Comparison of ENCODE assay signal across 1 cellular context in the genomic region with DNA sequence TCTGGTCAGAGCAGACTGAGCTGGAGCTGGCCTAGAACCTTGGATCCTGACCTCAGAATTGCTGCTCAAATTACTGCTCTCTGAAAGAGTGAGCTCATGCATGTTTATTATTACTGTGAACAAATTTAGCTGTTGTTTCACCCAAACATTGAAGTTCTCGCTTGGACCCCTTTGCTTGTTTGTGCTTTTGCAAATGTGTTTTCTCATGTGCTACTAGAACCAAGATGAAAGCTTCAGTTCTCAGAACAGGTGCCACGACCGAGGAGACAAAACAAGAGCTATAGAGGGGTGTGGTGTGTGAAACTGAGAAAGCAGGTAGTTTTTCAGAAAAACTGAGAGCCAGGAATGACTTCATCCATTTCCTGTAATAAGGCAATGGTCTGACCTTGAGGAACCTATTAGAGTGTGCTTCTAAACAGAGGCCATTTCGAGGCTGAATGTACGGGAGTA.
TF ChIP-seq lines count a peak whose summit lies in the region.

No MANE protein-coding gene starts in this region.

TF ChIP-seq in HepG2, 621 proteins besides CTCF, POLR2A, EP300 and RAD21 (continued from another document):
- TF ChIP-seq ZSCAN5A (CRISPR knock-in tag; IDR thresholded peaks at IDR 0.05; ENCODE audit: borderline replicate concordance) (no peak), PHF21A (CRISPR knock-in tag; IDR thresholded peaks at IDR 0.05) (no peak), HMG20A (CRISPR knock-in tag; IDR thresholded peaks at IDR 0.05; ENCODE audit: borderline replicate concordance) (peak; percentile 44; the same call in 1 of the 2 replicates), ISL2 (CRISPR knock-in tag; IDR thresholded peaks at IDR 0.05) (no peak), ZNF704 (CRISPR knock-in tag; IDR thresholded peaks at IDR 0.05; ENCODE audit: borderline replicate concordance) (no peak), ZNF550 (CRISPR knock-in tag; IDR thresholded peaks at IDR 0.05; ENCODE audit: borderline replicate concordance) (no peak), PAF1 (CRISPR knock-in tag; IDR thresholded peaks at IDR 0.05) (no peak), BCL6 (CRISPR knock-in tag; IDR thresholded peaks at IDR 0.05) (0 out of 2 replicates have a peak, but pooled peaks have one; percentile 12), THYN1 (CRISPR knock-in tag; IDR thresholded peaks at IDR 0.05; ENCODE audit: borderline replicate concordance, low read depth) (no peak), HOXA3 (CRISPR knock-in tag; IDR thresholded peaks at IDR 0.05) (no peak), TRAFD1 (CRISPR knock-in tag; IDR thresholded peaks at IDR 0.05; ENCODE audit: borderline replicate concordance) (no peak), POLR2AphosphoS2 (IDR thresholded peaks at IDR 0.05; ENCODE audit: low read depth, low read length) (no peak), ZNF567 (CRISPR knock-in tag; IDR thresholded peaks at IDR 0.05; ENCODE audit: borderline replicate concordance) (no peak), RARA (CRISPR knock-in tag; IDR thresholded peaks at IDR 0.05) (0 out of 2 replicates have a peak, but pooled peaks have one; percentile 15), CREM (IDR thresholded peaks at IDR 0.05) (no peak), CREM (CRISPR knock-in tag; IDR thresholded peaks at IDR 0.05) (no peak), ESRRA (CRISPR knock-in tag; IDR thresholded peaks at IDR 0.05; ENCODE audit: low read depth) (no peak), GATAD1 (CRISPR knock-in tag; IDR thresholded peaks at IDR 0.05) (no peak), CBFB (CRISPR knock-in tag; IDR thresholded peaks at IDR 0.05) (no peak), PHF20 (CRISPR knock-in tag; IDR thresholded peaks at IDR 0.05) (no peak), ZNF878 (CRISPR knock-in tag; IDR thresholded peaks at IDR 0.05) (no peak), NFKB2 (CRISPR knock-in tag; IDR thresholded peaks at IDR 0.05; ENCODE audit: borderline replicate concordance) (no peak), ZNF660 (CRISPR knock-in tag; IDR thresholded peaks at IDR 0.05; ENCODE audit: borderline replicate concordance, low read depth) (no peak), BRD4 (CRISPR knock-in tag; IDR thresholded peaks at IDR 0.05) (no peak), MEIS1 (CRISPR knock-in tag; IDR thresholded peaks at IDR 0.05; ENCODE audit: borderline replicate concordance) (no peak), ETV6 (CRISPR knock-in tag; conservative IDR thresholded peaks at IDR 0.05) (no peak), CREB3 (CRISPR knock-in tag; IDR thresholded peaks at IDR 0.05) (no peak), ATF2 (CRISPR knock-in tag; IDR thresholded peaks at IDR 0.05) (no peak), ZFP1 (CRISPR knock-in tag; IDR thresholded peaks at IDR 0.05) (no peak), ZNF546 (CRISPR knock-in tag; conservative IDR thresholded peaks at IDR 0.05) (no peak), ZFP62 (CRISPR knock-in tag; IDR thresholded peaks at IDR 0.05) (no peak), SRSF9 (IDR thresholded peaks at IDR 0.05; ENCODE audit: borderline replicate concordance, insufficient read depth, low read depth, low read length, poor library complexity, severe bottlenecking) (no peak), ZNF234 (CRISPR knock-in tag; conservative IDR thresholded peaks at IDR 0.05) (no peak), THAP11 (CRISPR knock-in tag; IDR thresholded peaks at IDR 0.05) (0 out of 2 replicates have a peak, but pooled peaks have one; percentile 18), ZNF572 (CRISPR knock-in tag; IDR thresholded peaks at IDR 0.05) (no peak), ATF7 (IDR thresholded peaks at IDR 0.05) (no peak), ATF7 (CRISPR knock-in tag; IDR thresholded peaks at IDR 0.05) (no peak), SP2 (CRISPR knock-in tag; IDR thresholded peaks at IDR 0.05) (no peak), PAXIP1 (CRISPR knock-in tag; conservative IDR thresholded peaks at IDR 0.05) (0 out of 2 replicates have a peak, but pooled peaks have one; percentile 14)
- TF ChIP-seq, protein P1, sequence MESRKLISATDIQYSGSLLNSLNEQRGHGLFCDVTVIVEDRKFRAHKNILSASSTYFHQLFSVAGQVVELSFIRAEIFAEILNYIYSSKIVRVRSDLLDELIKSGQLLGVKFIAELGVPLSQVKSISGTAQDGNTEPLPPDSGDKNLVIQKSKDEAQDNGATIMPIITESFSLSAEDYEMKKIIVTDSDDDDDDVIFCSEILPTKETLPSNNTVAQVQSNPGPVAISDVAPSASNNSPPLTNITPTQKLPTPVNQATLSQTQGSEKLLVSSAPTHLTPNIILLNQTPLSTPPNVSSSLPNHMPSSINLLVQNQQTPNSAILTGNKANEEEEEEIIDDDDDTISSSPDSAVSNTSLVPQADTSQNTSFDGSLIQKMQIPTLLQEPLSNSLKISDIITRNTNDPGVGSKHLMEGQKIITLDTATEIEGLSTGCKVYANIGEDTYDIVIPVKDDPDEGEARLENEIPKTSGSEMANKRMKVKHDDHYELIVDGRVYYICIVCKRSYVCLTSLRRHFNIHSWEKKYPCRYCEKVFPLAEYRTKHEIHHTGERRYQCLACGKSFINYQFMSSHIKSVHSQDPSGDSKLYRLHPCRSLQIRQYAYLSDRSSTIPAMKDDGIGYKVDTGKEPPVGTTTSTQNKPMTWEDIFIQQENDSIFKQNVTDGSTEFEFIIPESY (CRISPR knock-in tag; IDR thresholded peaks at IDR 0.05) = no peak
- TF ChIP-seq, protein P2, sequence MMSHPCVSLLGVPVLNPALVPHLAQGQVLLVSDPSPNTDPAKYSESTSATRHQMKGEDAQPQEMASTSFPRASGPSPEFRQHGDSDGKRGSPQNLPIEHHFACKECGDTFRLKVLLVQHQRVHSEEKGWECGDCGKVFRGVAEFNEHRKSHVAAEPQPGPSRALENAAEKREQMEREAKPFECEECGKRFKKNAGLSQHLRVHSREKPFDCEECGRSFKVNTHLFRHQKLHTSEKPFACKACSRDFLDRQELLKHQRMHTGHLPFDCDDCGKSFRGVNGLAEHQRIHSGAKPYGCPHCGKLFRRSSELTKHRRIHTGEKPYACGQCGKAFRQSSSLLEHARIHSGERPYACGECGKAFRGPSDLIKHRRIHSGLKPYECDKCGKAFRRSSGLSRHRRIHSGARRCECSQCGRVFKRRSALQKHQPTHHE (CRISPR knock-in tag; IDR thresholded peaks at IDR 0.05; ENCODE audit: borderline replicate concordance) = no peak
- TF ChIP-seq, protein P3, sequence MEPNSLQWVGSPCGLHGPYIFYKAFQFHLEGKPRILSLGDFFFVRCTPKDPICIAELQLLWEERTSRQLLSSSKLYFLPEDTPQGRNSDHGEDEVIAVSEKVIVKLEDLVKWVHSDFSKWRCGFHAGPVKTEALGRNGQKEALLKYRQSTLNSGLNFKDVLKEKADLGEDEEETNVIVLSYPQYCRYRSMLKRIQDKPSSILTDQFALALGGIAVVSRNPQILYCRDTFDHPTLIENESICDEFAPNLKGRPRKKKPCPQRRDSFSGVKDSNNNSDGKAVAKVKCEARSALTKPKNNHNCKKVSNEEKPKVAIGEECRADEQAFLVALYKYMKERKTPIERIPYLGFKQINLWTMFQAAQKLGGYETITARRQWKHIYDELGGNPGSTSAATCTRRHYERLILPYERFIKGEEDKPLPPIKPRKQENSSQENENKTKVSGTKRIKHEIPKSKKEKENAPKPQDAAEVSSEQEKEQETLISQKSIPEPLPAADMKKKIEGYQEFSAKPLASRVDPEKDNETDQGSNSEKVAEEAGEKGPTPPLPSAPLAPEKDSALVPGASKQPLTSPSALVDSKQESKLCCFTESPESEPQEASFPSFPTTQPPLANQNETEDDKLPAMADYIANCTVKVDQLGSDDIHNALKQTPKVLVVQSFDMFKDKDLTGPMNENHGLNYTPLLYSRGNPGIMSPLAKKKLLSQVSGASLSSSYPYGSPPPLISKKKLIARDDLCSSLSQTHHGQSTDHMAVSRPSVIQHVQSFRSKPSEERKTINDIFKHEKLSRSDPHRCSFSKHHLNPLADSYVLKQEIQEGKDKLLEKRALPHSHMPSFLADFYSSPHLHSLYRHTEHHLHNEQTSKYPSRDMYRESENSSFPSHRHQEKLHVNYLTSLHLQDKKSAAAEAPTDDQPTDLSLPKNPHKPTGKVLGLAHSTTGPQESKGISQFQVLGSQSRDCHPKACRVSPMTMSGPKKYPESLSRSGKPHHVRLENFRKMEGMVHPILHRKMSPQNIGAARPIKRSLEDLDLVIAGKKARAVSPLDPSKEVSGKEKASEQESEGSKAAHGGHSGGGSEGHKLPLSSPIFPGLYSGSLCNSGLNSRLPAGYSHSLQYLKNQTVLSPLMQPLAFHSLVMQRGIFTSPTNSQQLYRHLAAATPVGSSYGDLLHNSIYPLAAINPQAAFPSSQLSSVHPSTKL (CRISPR knock-in tag; IDR thresholded peaks at IDR 0.05) = peak; percentile 62
- TF ChIP-seq, protein P4, sequence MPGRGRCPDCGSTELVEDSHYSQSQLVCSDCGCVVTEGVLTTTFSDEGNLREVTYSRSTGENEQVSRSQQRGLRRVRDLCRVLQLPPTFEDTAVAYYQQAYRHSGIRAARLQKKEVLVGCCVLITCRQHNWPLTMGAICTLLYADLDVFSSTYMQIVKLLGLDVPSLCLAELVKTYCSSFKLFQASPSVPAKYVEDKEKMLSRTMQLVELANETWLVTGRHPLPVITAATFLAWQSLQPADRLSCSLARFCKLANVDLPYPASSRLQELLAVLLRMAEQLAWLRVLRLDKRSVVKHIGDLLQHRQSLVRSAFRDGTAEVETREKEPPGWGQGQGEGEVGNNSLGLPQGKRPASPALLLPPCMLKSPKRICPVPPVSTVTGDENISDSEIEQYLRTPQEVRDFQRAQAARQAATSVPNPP (CRISPR knock-in tag; IDR thresholded peaks at IDR 0.05) = no peak
